In genomic region chr1:33624991-33625870, GRCh38 we compare ENCODE assay signal across 10 cellular contexts.
DNase-seq lines count a peak whose midpoint lies in the region; ATAC-seq, FAIRE-seq and TF ChIP-seq lines count a peak whose summit lies in the region.
"Had no signal": no experiment of that assay in that cellular context is flagged by ENCODE, and none has a peak within 500 bp of the region (broad histone marks: within the 10 kb centered on the region; RNA-seq: fewer than 3 reads in every experiment).

No MANE protein-coding gene starts in this region.

- WGBS in K562 (ENCODE audit: insufficient coverage, low coverage, missing lambda C conversion rate): 1% methylated on average over 34 of the region's 35 CpGs
- 94 to 96% methylated on average over 35 of the region's 35 CpGs for WGBS in GM23248 (ENCODE audit: low coverage in 1 of 2, low lambda C conversion rate in 2 of 2, missing lambda C conversion rate in 2 of 2), 2 experiments

- H3K36me3 ChIP-seq in K562 (ENCODE audit: control insufficient read depth, insufficient read depth, low read length): no peaks in the 10 kb centered on the region
- H3K36me3 ChIP-seq in tibial artery: no peaks in the 10 kb centered on the region
- H3K36me3 ChIP-seq in GM23248 (ENCODE audit: low read depth): no peaks in the 10 kb centered on the region

- H3K4me1 ChIP-seq in K562 (replicated peaks in 1 of 2; ENCODE audit: control insufficient read depth in 2 of 2, insufficient read depth in 2 of 2, low read length in 2 of 2) (peaks cover 0 to 10% of the 10 kb centered on the region in 2 experiments; a peak in 1 of 5 replicates), tibial artery (no peaks in the 10 kb centered on the region), GM23248 (ENCODE audit: insufficient read depth) (no peaks in the 10 kb centered on the region)

- in situ Hi-C loops in K562 (cut with MboI): loop anchor here (25.0 kb wide), 1 partner anchor 738 kb away; the partner anchor contains the start of gene HPCA
- in situ Hi-C loops in GM23248 (cut with MboI): no loop called here

- POLR2A ChIA-PET in K562 (lab: Yijun Ruan, JAX): no interaction called here

- ATAC-seq in K562: peak; percentile 99

- no peak for TF ChIP-seq EP300 in K562 (IDR thresholded peaks at IDR 0.05; ENCODE audit: low read length)

- BruUV-seq in K562 (replicated peaks; lab: Mats Ljungman, UMichigan): no TSS peak

- peak; percentile 67 for DNase-seq in activated effector memory CD4-positive, alpha-beta T cell treated with anti-CD3 and anti-CD28 coated beads, Interleukin-2, amount 50 U/mL, for 16 hours
- no peak for DNase-seq in activated effector memory CD4-positive, alpha-beta T cell treated with Interleukin-2 at 50 U/mL for 16 hours
- DNase-seq in HuH-7 (ENCODE audit: low spot score) (peak; percentile 56), K562 (ENCODE audit: extremely low read depth in 1 of 4, low spot score in 3 of 4) (peak; percentile 75 to 91 (median 89)), retinal pigment epithelial cell (ENCODE audit: low read depth) (no peak), tibial artery (no peak), putamen (ENCODE audit: low spot score) (no peak), GM23248 (no peak)
- DNase-seq: NCI-H2171 treated with DMSO at 0.1 percent for 48 hours had no signal

- no peaks in the 10 kb centered on the region for H3F3A ChIP-seq in GM23248 (ENCODE audit: insufficient read depth)

- H2AFZ ChIP-seq in K562 (ENCODE audit: low read depth, low read length): peak overlapping the region; percentile 69; the same call in 1 of the 2 replicates
- H2AFZ ChIP-seq in GM23248: no peak overlapping the region

- peaks cover 5% of the 10 kb centered on the region for H3K9me1 ChIP-seq in K562 (ENCODE audit: control insufficient read depth, insufficient read depth, low read length)

- H3K27me3 ChIP-seq in K562 (ENCODE audit: control insufficient read depth in 2 of 2, insufficient read depth in 2 of 2, low read length in 2 of 2) (peaks cover 4 to 35% of the 10 kb centered on the region in 2 experiments; a peak in 2 of 5 replicates), tibial artery (peaks cover 0 to 27% of the 10 kb centered on the region in 2 donors), GM23248 (replicated peaks; ENCODE audit: insufficient read depth) (no peaks in the 10 kb centered on the region)

- intact Hi-C loops in K562 (cut with micrococcal nuclease) (no loop called here), tibial artery (cut with DNase I; ENCODE audit: low total_unique reads) (no loop called here)

- no peak for TF ChIP-seq POLR2A in K562 (conservative IDR thresholded peaks at IDR 0.05)

- H3K9ac ChIP-seq in K562 (ENCODE audit: insufficient read depth in 1 of 2, low read depth in 2 of 2, low read length in 2 of 2) (no peak overlapping the region; a peak in 1 of 4 replicates), GM23248 (no peak overlapping the region)

- H3K4me3 ChIP-seq in K562 (no peak overlapping the region), retinal pigment epithelial cell (ENCODE audit: low read length) (no peak overlapping the region), tibial artery (no peak overlapping the region), GM23248 (no peak overlapping the region)

- H4K20me1 ChIP-seq in K562 (replicated peaks; ENCODE audit: control insufficient read depth, insufficient read depth, low read length) (peaks cover 7% of the 10 kb centered on the region; the same call in 1 of the 2 replicates), GM23248 (ENCODE audit: insufficient read depth) (no peaks in the 10 kb centered on the region)

- CTCF ChIA-PET in K562 (lab: Yijun Ruan, JAX; ENCODE audit: low intra/inter-chr PET ratio): interaction anchor here (0.6 to 1.0 kb wide), 4 partner anchors 8 to 741 kb away, joined by 3 read pairs; no protein-coding TSS in a partner anchor

- H3K4me2 ChIP-seq in K562 (ENCODE audit: insufficient read depth, low read length) (no peak overlapping the region), GM23248 (ENCODE audit: unreplicated experiment) (no peak overlapping the region)

- H3K79me2 ChIP-seq in K562 (ENCODE audit: control insufficient read depth, insufficient read depth, low read length) (no peaks in the 10 kb centered on the region), GM23248 (ENCODE audit: insufficient read depth) (no peaks in the 10 kb centered on the region)

- no peaks in the 10 kb centered on the region for H3K9me2 ChIP-seq in GM23248 (ENCODE audit: insufficient read depth)

- TF ChIP-seq RAD21 in K562 (CRISPR knock-in tag; conservative IDR thresholded peaks at IDR 0.05 in 1 of 2, IDR thresholded peaks at IDR 0.05 in 1 of 2): peak in 1 of 2 experiments; percentile 59; a peak in 2 of 4 replicates

- TF ChIP-seq CTCF in K562 (IDR thresholded peaks at IDR 0.05 in 2 of 3, conservative IDR thresholded peaks at IDR 0.05 in 1 of 3; ENCODE audit: insufficient read depth in 2 of 3, low read depth in 1 of 3, low read length in 3 of 3): peak; percentile 86 to 94 (median 86)
- peak; percentile 34 for TF ChIP-seq CTCF in retinal pigment epithelial cell (conservative IDR thresholded peaks at IDR 0.05; ENCODE audit: low read depth, low read length)
- TF ChIP-seq CTCF in tibial artery (IDR thresholded peaks at IDR 0.05): no peak

- H3K27ac ChIP-seq in K562 (ENCODE audit: extremely low read depth, low read depth, low read length) (no peak overlapping the region), tibial artery (no peak overlapping the region), GM23248 (no peak overlapping the region)

- FAIRE-seq in K562 (lab: Jason Lieb, UNC): peak; percentile 87
- FAIRE-seq: astrocyte had no signal

- H3K9me3 ChIP-seq in K562 (replicated peaks; ENCODE audit: control insufficient read depth, insufficient read depth, low read depth, low read length) (no peaks in the 10 kb centered on the region), tibial artery (no peaks in the 10 kb centered on the region), GM23248 (ENCODE audit: low read depth) (no peaks in the 10 kb centered on the region)

TF ChIP-seq in K562, 482 proteins besides CTCF, POLR2A, EP300 and RAD21 (continues in another document):
- TF ChIP-seq MAZ (CRISPR knock-in tag; conservative IDR thresholded peaks at IDR 0.05 in 1 of 2, IDR thresholded peaks at IDR 0.05 in 1 of 2) (0 out of 4 replicates have a peak, but pooled peaks have one; percentile 34), XRCC5 (IDR thresholded peaks at IDR 0.05; ENCODE audit: low read depth, low read length) (peak; percentile 79; the same call in 1 of the 2 replicates), L3MBTL2 (IDR thresholded peaks at IDR 0.05) (peak; percentile 45; the same call in 1 of the 2 replicates), SMAD3 (CRISPR knock-in tag; conservative IDR thresholded peaks at IDR 0.05) (no peak), CTCFL (IDR thresholded peaks at IDR 0.05; ENCODE audit: borderline replicate concordance, insufficient read depth, low read depth, low read length, poor library complexity, severe bottlenecking) (peak; percentile 72), RHOXF2B (CRISPR knock-in tag; conservative IDR thresholded peaks at IDR 0.05) (no peak), YY1 (IDR thresholded peaks at IDR 0.05; ENCODE audit: borderline replicate concordance in 1 of 3, control insufficient read depth in 1 of 3, extremely low read depth in 1 of 3, insufficient read depth in 3 of 3, insufficient read length in 1 of 3, insufficient replicate concordance in 2 of 3, low read depth in 1 of 3, low read length in 2 of 3) (peak in 1 of 3 experiments; percentile 35), VEZF1 (CRISPR knock-in tag; IDR thresholded peaks at IDR 0.05) (peak; percentile 18; the same call in 1 of the 2 replicates), ARID1B (IDR thresholded peaks at IDR 0.05) (no peak), EGR1 (conservative IDR thresholded peaks at IDR 0.05) (peak; percentile 78), GABPB1 (CRISPR knock-in tag; IDR thresholded peaks at IDR 0.05) (no peak), BRF2 (IDR thresholded peaks at IDR 0.05; ENCODE audit: borderline replicate concordance, insufficient read depth, insufficient read length) (no peak), SRSF9 (IDR thresholded peaks at IDR 0.05; ENCODE audit: borderline replicate concordance, low read depth, low read length) (no peak), MED1 (CRISPR knock-in tag; IDR thresholded peaks at IDR 0.05; ENCODE audit: borderline replicate concordance) (0 out of 2 replicates have a peak, but pooled peaks have one; percentile 13)

Comparison
In these comparisons a context has a peak if more than half of its experiments do, and no peak if none do; other contexts are left out.
1. DNase-seq: peak in activated effector memory CD4-positive, alpha-beta T cell treated with anti-CD3 and anti-CD28 coated beads, Interleukin-2, amount 50 U/mL, for 16 hours (single experiment), HuH-7 (single experiment) and K562 (4 of 4); none in activated effector memory CD4-positive, alpha-beta T cell treated with Interleukin-2 at 50 U/mL for 16 hours (single experiment), retinal pigment epithelial cell (single experiment), tibial artery (0 of 2), putamen (single experiment) and GM23248 (single experiment).
2. CTCF ChIP-seq: peak in K562 (3 of 3) and retinal pigment epithelial cell (single experiment); none in tibial artery (0 of 2).